In the genomic region with DNA sequence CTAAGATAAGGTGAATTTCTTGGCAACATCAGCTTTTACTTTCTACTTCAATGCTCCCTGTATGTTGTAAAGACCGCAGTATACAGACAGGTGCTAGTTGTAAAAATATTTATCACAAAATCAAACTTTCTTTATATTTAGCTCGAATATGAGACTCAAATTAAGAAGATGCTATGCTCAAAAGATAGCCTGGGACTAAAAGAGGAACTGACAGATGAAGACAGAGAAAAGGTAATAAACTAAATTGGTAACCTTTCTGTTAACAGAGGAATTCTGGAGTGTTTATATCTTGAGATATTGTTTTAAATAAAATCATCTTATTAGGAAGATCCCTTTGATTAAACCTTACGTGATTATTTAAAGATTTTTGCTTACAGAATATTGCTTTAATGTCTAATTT, we compare ENCODE assay signal across 39 cellular contexts. TPM values are rescaled to one million over a fixed set of nuclear protein-coding genes. Genes with fewer than 3 reads are reported as not detected.
"Had no signal": no experiment of that assay in that cellular context is flagged by ENCODE, and none has a peak within 500 bp of the region (broad histone marks: within the 10 kb centered on the region; RNA-seq: fewer than 3 reads in every experiment).

No MANE protein-coding gene starts in this region.

- H3K4me1 ChIP-seq: adrenal gland, body of pancreas, breast epithelium, Peyer's patch had no signal

- H3K27me3 ChIP-seq: adrenal gland, body of pancreas, breast epithelium, Peyer's patch had no signal

- H3K9me3 ChIP-seq: adrenal gland, body of pancreas, breast epithelium, Peyer's patch had no signal

- H3K27ac ChIP-seq: adrenal gland, body of pancreas, breast epithelium, coronary artery, Peyer's patch, RWPE1, WERI-Rb-1 had no signal

- DNase-seq: activated CD4-positive, alpha-beta T cell treated with anti-CD3 and anti-CD28 coated beads for 1 hour; activated CD4-positive, alpha-beta T cell treated with anti-CD3 and anti-CD28 coated beads, Interleukin-2, amount 10 ng/mL, durations not matched to agents 24 days and 14 days; activated CD4-positive, alpha-beta T cell treated with anti-CD3 and anti-CD28 coated beads, Interleukin-2, amount 50 U/mL, for 4 hours; activated CD4-positive, CD25-positive, alpha-beta regulatory T cell; activated CD8-positive, alpha-beta T cell treated with anti-CD3 and anti-CD28 coated beads for 36 hours; activated gamma-delta T cell; activated naive CD4-positive, alpha-beta T cell treated with Interleukin-2 at 50 U/mL for 16 hours; activated T-cell treated with anti-CD3 and anti-CD28 coated beads, Interleukin-2, amount 50 U/mL, for 1 hour; activated T-cell treated with anti-CD3 and anti-CD28 coated beads, Interleukin-2, amount 50 U/mL, for 72 hours; adrenal gland; body of pancreas; Kasumi-1; KG1; MM.1S; NCI-H1105 treated with DMSO at 0.1 percent for 48 hours; NCI-H1436; NCI-H1694; NCI-H1930; NCI-H2081 treated with DMSO at 0.1 percent for 48 hours; NCI-H226; NCI-H524 treated with DMSO at 0.1 percent for 48 hours; PC-3; Peyer's patch; SIG-M5; SW 1271; T-helper 1 cell; T-helper 2 cell; T-helper 9 cell; WERI-Rb-1 had no signal

- H3K4me3 ChIP-seq: adrenal gland, body of pancreas, breast epithelium, coronary artery, Peyer's patch had no signal

- H3K4me3 Mint-ChIP-seq: activated CD4-positive, alpha-beta T cell treated with anti-CD3 and anti-CD28 coated beads, Interleukin-2, amount 10 ng/mL, durations not matched to agents 24 days and 14 days; activated CD8-positive, alpha-beta T cell treated with anti-CD3 and anti-CD28 coated beads for 36 hours; activated T-cell treated with anti-CD3 and anti-CD28 coated beads, Interleukin-2, amount 50 U/mL, for 72 hours; activated T-helper 17 cell treated with anti-CD3 and anti-CD28 coated beads, Interleukin-2, amount 50 U/mL, for 72 hours had no signal

- H3K27me3 Mint-ChIP-seq: activated CD4-positive, alpha-beta T cell treated with anti-CD3 and anti-CD28 coated beads, Interleukin-2, amount 10 ng/mL, durations not matched to agents 24 days and 14 days; activated CD8-positive, alpha-beta T cell treated with anti-CD3 and anti-CD28 coated beads for 36 hours; activated T-helper 17 cell treated with anti-CD3 and anti-CD28 coated beads, Interleukin-2, amount 50 U/mL, for 72 hours had no signal

- FAIRE-seq: astrocyte had no signal

- ATAC-seq: activated CD8-positive, alpha-beta T cell treated with anti-CD3 and anti-CD28 coated beads for 36 hours; activated naive CD4-positive, alpha-beta T cell treated with anti-CD3 and anti-CD28 coated beads, Interleukin-2, amount 50 U/mL, for 72 hours; activated T-cell treated with anti-CD3 and anti-CD28 coated beads, Interleukin-2, amount 50 U/mL, for 72 hours; activated T-helper 17 cell treated with anti-CD3 and anti-CD28 coated beads, Interleukin-2, amount 50 U/mL, for 72 hours; body of pancreas; PC-3; Right ventricle myocardium inferior had no signal

- H3K36me3 ChIP-seq: adrenal gland, breast epithelium, WERI-Rb-1 had no signal

- H3K27ac Mint-ChIP-seq: activated CD4-positive, alpha-beta T cell treated with anti-CD3 and anti-CD28 coated beads, Interleukin-2, amount 10 ng/mL, durations not matched to agents 24 days and 14 days; activated CD8-positive, alpha-beta T cell treated with anti-CD3 and anti-CD28 coated beads for 36 hours; activated naive CD4-positive, alpha-beta T cell treated with anti-CD3 and anti-CD28 coated beads, Interleukin-2, amount 50 U/mL, for 72 hours; activated T-cell treated with anti-CD3 and anti-CD28 coated beads, Interleukin-2, amount 50 U/mL, for 72 hours; activated T-helper 17 cell treated with anti-CD3 and anti-CD28 coated beads, Interleukin-2, amount 50 U/mL, for 72 hours had no signal

- H3K9me3 Mint-ChIP-seq: activated CD4-positive, alpha-beta T cell treated with anti-CD3 and anti-CD28 coated beads, Interleukin-2, amount 10 ng/mL, durations not matched to agents 24 days and 14 days; activated CD8-positive, alpha-beta T cell treated with anti-CD3 and anti-CD28 coated beads for 36 hours; activated naive CD4-positive, alpha-beta T cell treated with anti-CD3 and anti-CD28 coated beads, Interleukin-2, amount 50 U/mL, for 72 hours; activated T-cell treated with anti-CD3 and anti-CD28 coated beads, Interleukin-2, amount 50 U/mL, for 72 hours; activated T-helper 17 cell treated with anti-CD3 and anti-CD28 coated beads, Interleukin-2, amount 50 U/mL, for 72 hours had no signal

RNA-seq across cellular contexts. Expression of gene LINC00237, which starts 39.3 kb away (rescaled TPM):
- total RNA-seq: activated CD4-positive, alpha-beta T cell treated with anti-CD3 and anti-CD28 coated beads, Interleukin-2, amount 10 ng/mL, durations not matched to agents 24 days and 14 days; activated CD8-positive, alpha-beta memory T cell treated with anti-CD3 and anti-CD28 coated beads for 36 hours; activated CD8-positive, alpha-beta T cell treated with anti-CD3 and anti-CD28 coated beads for 36 hours; activated naive CD4-positive, alpha-beta T cell treated with anti-CD3 and anti-CD28 coated beads, Interleukin-2, amount 50 U/mL, for 72 hours; activated T-helper 17 cell treated with anti-CD3 and anti-CD28 coated beads, Interleukin-2, amount 50 U/mL, for 72 hours; astrocyte; body of pancreas; breast epithelium; cardiac septum; NCI-H460; PC-3; Peyer's patch; Right ventricle myocardium inferior had no signal
- polyA plus RNA-seq: adrenal gland had no signal
